In the genomic region with DNA sequence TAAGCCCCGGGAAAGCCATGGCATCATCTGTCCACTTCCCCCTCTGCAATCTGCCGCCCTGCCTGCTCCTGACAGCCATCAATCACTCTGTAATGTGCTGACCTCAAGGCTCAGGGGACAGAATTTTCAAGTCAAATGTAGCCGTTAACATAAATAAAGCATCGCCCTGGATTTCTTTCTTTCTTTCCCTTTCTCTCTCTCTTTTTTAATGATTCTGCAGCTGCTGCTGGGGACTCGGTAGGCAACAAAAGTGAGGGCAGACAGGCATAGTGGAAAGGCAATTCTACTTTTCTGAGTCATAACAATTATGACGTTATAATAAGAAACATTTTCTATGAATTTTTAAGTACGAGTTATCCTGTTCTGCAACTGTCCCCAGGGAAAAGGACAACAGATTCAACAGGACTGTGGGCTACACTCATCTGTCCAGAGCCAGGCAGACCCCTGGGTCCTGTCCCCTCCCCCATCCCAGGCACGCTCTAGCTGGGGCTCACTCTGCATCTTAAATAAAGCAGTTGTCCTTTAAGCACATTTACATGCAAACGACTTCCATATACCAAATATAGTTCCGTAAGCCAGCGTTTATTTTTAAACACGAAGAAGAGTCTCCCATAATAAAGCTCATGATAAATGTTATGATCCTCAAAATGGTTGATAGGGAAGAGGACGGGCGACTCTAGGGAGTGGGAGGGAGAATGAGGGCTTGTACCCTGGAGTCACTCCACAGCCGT, we compare ENCODE assay signal across 10 cellular contexts.
DNase-seq lines count a peak whose midpoint lies in the region; ATAC-seq, FAIRE-seq and TF ChIP-seq lines count a peak whose summit lies in the region.
"Had no signal": no experiment of that assay in that cellular context is flagged by ENCODE, and none has a peak within 500 bp of the region (broad histone marks: within the 10 kb centered on the region; RNA-seq: fewer than 3 reads in every experiment).

No MANE protein-coding gene starts in this region.

- H3K23ac ChIP-seq in IMR-90 (ENCODE audit: low read depth, low read length): peak overlapping the region; percentile 73; the same call in 1 of the 2 replicates

- H3K9me3 ChIP-seq in BLaER1 treated with 17β-estradiol and CSF1 and Interleukin-3, amounts not matched to agents 10 nM and 100 nM (replicated peaks in 1 of 11): no peaks in the 10 kb centered on the region
- H3K9me3 ChIP-seq in IMR-90 (ENCODE audit: control insufficient read depth, insufficient read depth, low read length) (no peaks in the 10 kb centered on the region), neural cell (ENCODE audit: low read length) (no peaks in the 10 kb centered on the region)

- peaks cover 55% of the 10 kb centered on the region for H3K9me1 ChIP-seq in IMR-90 (ENCODE audit: insufficient read depth, low read length)

- H3K4me3 ChIP-seq in BLaER1 treated with 17β-estradiol and CSF1 and Interleukin-3, amounts not matched to agents 10 nM and 100 nM: peak overlapping the region in 5 of 10 experiments; percentile 8 to 47 (median 28); a peak in 5 of 20 replicates
- H3K4me3 ChIP-seq in IMR-90 (ENCODE audit: insufficient read depth, low read depth, low read length) (no peak overlapping the region), coronary artery (peak overlapping the region; percentile 0), neural cell (ENCODE audit: low read length) (peak overlapping the region; percentile 34)

- peaks cover 50 to 98% of the 10 kb centered on the region in 2 experiments for H3K79me1 ChIP-seq in IMR-90 (ENCODE audit: low read depth in 1 of 2, low read length in 2 of 2)

- H3K18ac ChIP-seq in IMR-90 (ENCODE audit: low read depth, low read length): peak overlapping the region; percentile 80

- H3K9me2 ChIP-seq in neural cell (ENCODE audit: insufficient read depth, low read length): no peaks in the 10 kb centered on the region

- intact Hi-C loops in IMR-90 (cut with micrococcal nuclease): loop anchor here (2.0 kb wide), 1 partner anchor 75 kb away; no protein-coding TSS in a partner anchor
- intact Hi-C loops in sciatic nerve (cut with DNase I): no loop called here

- DNase-seq in IMR-90: peak; percentile 63
- DNase-seq in coronary artery (ENCODE audit: low spot score): no peak
- no peak for DNase-seq in H54 (ENCODE audit: insufficient read length, low spot score)
- DNase-seq in sciatic nerve (ENCODE audit: low spot score): no peak
- DNase-seq: T-helper 2 cell had no signal

- peaks cover 3% of the 10 kb centered on the region for H3F3A ChIP-seq in neural cell (ENCODE audit: insufficient read depth, low read length, poor library complexity, severe bottlenecking)

- H4K91ac ChIP-seq in IMR-90 (ENCODE audit: insufficient read depth, low read depth, low read length): peak overlapping the region; percentile 78

- dilution Hi-C loops in IMR-90 (cut with HindIII; ENCODE audit: low sequenced_read_pairs, unreplicated experiment): no loop called here

- peak overlapping the region; percentile 92; the same call in 2 of the 3 replicates for H2BK15ac ChIP-seq in IMR-90 (ENCODE audit: low read depth, low read length)

- CTCF ChIA-PET in IMR-90 (lab: Yijun Ruan, JAX): no interaction called here

- ATAC-seq in IMR-90 (ENCODE audit: low read depth) (no peak; the same call in 1 of the 2 replicates), esophagus mucosa (no peak), HG03442 (IDR thresholded peaks at IDR 0.05; ENCODE audit: unreplicated experiment) (no peak), sciatic nerve (no peak)

- peaks cover 83% of the 10 kb centered on the region for H3K79me2 ChIP-seq in neural cell (replicated peaks; ENCODE audit: insufficient read depth, low read length)

- TF ChIP-seq POLR2A in IMR-90 (IDR thresholded peaks at IDR 0.05; ENCODE audit: low read depth, low read length) (no peak), H54 (IDR thresholded peaks at IDR 0.05; ENCODE audit: low read depth, low read length) (no peak)

- BruUV-seq in IMR-90 (replicated peaks; lab: Mats Ljungman, UMichigan): no TSS peak

- no peak for FAIRE-seq in H54 (lab: Jason Lieb, UNC)
- FAIRE-seq: G401.6 had no signal

- POLR2A ChIA-PET in IMR-90 (lab: Charles Lee; ENCODE audit: unreplicated experiment): interaction anchor here (0.9 kb wide), 1 partner anchor 9 kb away, joined by 3 read pairs; no protein-coding TSS in a partner anchor

- H3K4me1 ChIP-seq in BLaER1 treated with 17β-estradiol and CSF1 and Interleukin-3, amounts not matched to agents 10 nM and 100 nM: peaks cover 37 to 75% (median 63%) of the 10 kb centered on the region in 10 experiments
- peaks cover 68% of the 10 kb centered on the region for H3K4me1 ChIP-seq in IMR-90 (ENCODE audit: control insufficient read depth, insufficient read depth, low read length)

- WGBS in IMR-90 (ENCODE audit: extremely low coverage in 2 of 2, insufficient read length in 1 of 2), 2 experiments: 11% methylated on average over 4 of the region's 15 CpGs; no CpG with 5 or more reads in 1 of the 2 experiments

- H2AFZ ChIP-seq in IMR-90 (replicated peaks; ENCODE audit: low read length, poor library complexity): peak overlapping the region; percentile 61
- no peak overlapping the region for H2AFZ ChIP-seq in neural cell (ENCODE audit: low read depth, low read length)

- H3K56ac ChIP-seq in IMR-90 (ENCODE audit: extremely low read depth, insufficient read depth, low read length): no peak overlapping the region

- in situ Hi-C loops in IMR-90 (cut with MboI; ENCODE audit: low sequenced_read_pairs): no loop called here

- peak overlapping the region; percentile 82 for H4K5ac ChIP-seq in IMR-90 (ENCODE audit: low read depth, low read length)

- peaks cover 0 to 32% (median 4%) of the 10 kb centered on the region in 11 experiments; a peak in 6 of 22 replicates for H3K36me3 ChIP-seq in BLaER1 treated with 17β-estradiol and CSF1 and Interleukin-3, amounts not matched to agents 10 nM and 100 nM
- H3K36me3 ChIP-seq in IMR-90 (ENCODE audit: control insufficient read depth, insufficient read depth, low read length) (peaks cover 4% of the 10 kb centered on the region; the same call in 1 of the 2 replicates), neural cell (ENCODE audit: insufficient read depth, low read length) (no peaks in the 10 kb centered on the region)

- peak overlapping the region; percentile 61 for H2BK5ac ChIP-seq in IMR-90 (ENCODE audit: low read depth, low read length, poor library complexity, severe bottlenecking)

- TF ChIP-seq RAD21 in IMR-90 (IDR thresholded peaks at IDR 0.05; ENCODE audit: low read length): peak; percentile 6; the same call in 1 of the 2 replicates
- TF ChIP-seq RAD21 in neural cell (conservative IDR thresholded peaks at IDR 0.05): no peak

- peak overlapping the region; percentile 56 to 95 (median 80) for H3K4me2 ChIP-seq in BLaER1 treated with 17β-estradiol and CSF1 and Interleukin-3, amounts not matched to agents 10 nM and 100 nM
- H3K4me2 ChIP-seq in IMR-90 (ENCODE audit: low read depth, low read length): peak overlapping the region; percentile 62
- H3K4me2 ChIP-seq in neural cell (ENCODE audit: low read length): no peak overlapping the region

- peak overlapping the region; percentile 42 for H3K14ac ChIP-seq in IMR-90 (replicated peaks; ENCODE audit: low read depth, low read length)

- peaks cover 48 to 100% (median 91%) of the 10 kb centered on the region in 11 experiments; a peak in 20 of 22 replicates for H4K20me1 ChIP-seq in BLaER1 treated with 17β-estradiol and CSF1 and Interleukin-3, amounts not matched to agents 10 nM and 100 nM
- H4K20me1 ChIP-seq in IMR-90 (ENCODE audit: insufficient read depth, low read length): peaks cover 24% of the 10 kb centered on the region; the same call in 1 of the 2 replicates
- peaks cover 8% of the 10 kb centered on the region for H4K20me1 ChIP-seq in neural cell (ENCODE audit: insufficient read depth)

- peak overlapping the region in 9 of 11 experiments; percentile 0 to 72 (median 44); a peak in 11 of 22 replicates for H3K9ac ChIP-seq in BLaER1 treated with 17β-estradiol and CSF1 and Interleukin-3, amounts not matched to agents 10 nM and 100 nM
- H3K9ac ChIP-seq in IMR-90 (ENCODE audit: low read depth, low read length) (peak overlapping the region; percentile 60), neural cell (ENCODE audit: low read length) (no peak overlapping the region)

- H2AK5ac ChIP-seq in IMR-90 (ENCODE audit: low read depth, low read length): peak overlapping the region; percentile 96

- peak overlapping the region in 9 of 11 experiments; percentile 2 to 60 (median 32); a peak in 16 of 22 replicates for H3K27ac ChIP-seq in BLaER1 treated with 17β-estradiol and CSF1 and Interleukin-3, amounts not matched to agents 10 nM and 100 nM
- H3K27ac ChIP-seq in IMR-90 (ENCODE audit: insufficient read depth, low read length): peak overlapping the region; percentile 92
- H3K27ac ChIP-seq in coronary artery: peak overlapping the region; percentile 13 to 70
- H3K27ac ChIP-seq in neural cell (ENCODE audit: low read length): peak overlapping the region; percentile 73

- peak overlapping the region; percentile 73 for H2BK120ac ChIP-seq in IMR-90 (ENCODE audit: low read depth, low read length)

- peak; percentile 24 for TF ChIP-seq EP300 in neural cell (conservative IDR thresholded peaks at IDR 0.05; ENCODE audit: poor library complexity, severe bottlenecking)

- peak overlapping the region; percentile 89 for H3K4ac ChIP-seq in IMR-90 (ENCODE audit: low read depth, low read length)

- peak overlapping the region; percentile 56 to 58 for H4K8ac ChIP-seq in IMR-90 (ENCODE audit: low read depth in 2 of 2, low read length in 2 of 2)

- peak overlapping the region; percentile 47 for H2AK9ac ChIP-seq in IMR-90 (replicated peaks; ENCODE audit: low read depth, low read length, poor library complexity)

- H3K27me3 ChIP-seq in BLaER1 treated with 17β-estradiol and CSF1 and Interleukin-3, amounts not matched to agents 10 nM and 100 nM: no peaks in the 10 kb centered on the region
- H3K27me3 ChIP-seq in IMR-90 (ENCODE audit: control insufficient read depth, insufficient read depth, low read length) (no peaks in the 10 kb centered on the region), neural cell (ENCODE audit: insufficient read depth, low read depth, low read length) (no peaks in the 10 kb centered on the region)

- H2BK20ac ChIP-seq in IMR-90 (ENCODE audit: low read depth, low read length): peak overlapping the region; percentile 43; the same call in 1 of the 2 replicates

- TF ChIP-seq CTCF in IMR-90 (conservative IDR thresholded peaks at IDR 0.05; ENCODE audit: low read depth, low read length): no peak
- no peak for TF ChIP-seq CTCF in coronary artery (IDR thresholded peaks at IDR 0.05)
- no peak for TF ChIP-seq CTCF in neural cell (IDR thresholded peaks at IDR 0.05; ENCODE audit: poor library complexity, severe bottlenecking)

TF ChIP-seq in IMR-90, 13 proteins besides CTCF, POLR2A, EP300 and RAD21:
- no peak for TF ChIP-seq BHLHE40 (IDR thresholded peaks at IDR 0.05; ENCODE audit: low read depth, low read length)
- no peak for TF ChIP-seq RFX5 (IDR thresholded peaks at IDR 0.05; ENCODE audit: low read depth, low read length)
TF ChIP-seq in IMR-90: peak in this region for 0.

TF ChIP-seq in neural cell, 6 proteins besides CTCF, POLR2A, EP300 and RAD21 (continues in another document):
- no peak for TF ChIP-seq POLR2AphosphoS5 (IDR thresholded peaks at IDR 0.05)

Comparison
In these comparisons a context has a peak if more than half of its experiments do, and no peak if none do; other contexts are left out.
1. H3K27ac ChIP-seq: peak in every context shown above with its lines; median percentile 92 in IMR-90; 73 in neural cell; 42 in coronary artery; 32 in BLaER1 treated with 17β-estradiol and CSF1 and Interleukin-3, amounts not matched to agents 10 nM and 100 nM.